8 cellular contexts compared by ENCODE assay signal in the genomic region with DNA sequence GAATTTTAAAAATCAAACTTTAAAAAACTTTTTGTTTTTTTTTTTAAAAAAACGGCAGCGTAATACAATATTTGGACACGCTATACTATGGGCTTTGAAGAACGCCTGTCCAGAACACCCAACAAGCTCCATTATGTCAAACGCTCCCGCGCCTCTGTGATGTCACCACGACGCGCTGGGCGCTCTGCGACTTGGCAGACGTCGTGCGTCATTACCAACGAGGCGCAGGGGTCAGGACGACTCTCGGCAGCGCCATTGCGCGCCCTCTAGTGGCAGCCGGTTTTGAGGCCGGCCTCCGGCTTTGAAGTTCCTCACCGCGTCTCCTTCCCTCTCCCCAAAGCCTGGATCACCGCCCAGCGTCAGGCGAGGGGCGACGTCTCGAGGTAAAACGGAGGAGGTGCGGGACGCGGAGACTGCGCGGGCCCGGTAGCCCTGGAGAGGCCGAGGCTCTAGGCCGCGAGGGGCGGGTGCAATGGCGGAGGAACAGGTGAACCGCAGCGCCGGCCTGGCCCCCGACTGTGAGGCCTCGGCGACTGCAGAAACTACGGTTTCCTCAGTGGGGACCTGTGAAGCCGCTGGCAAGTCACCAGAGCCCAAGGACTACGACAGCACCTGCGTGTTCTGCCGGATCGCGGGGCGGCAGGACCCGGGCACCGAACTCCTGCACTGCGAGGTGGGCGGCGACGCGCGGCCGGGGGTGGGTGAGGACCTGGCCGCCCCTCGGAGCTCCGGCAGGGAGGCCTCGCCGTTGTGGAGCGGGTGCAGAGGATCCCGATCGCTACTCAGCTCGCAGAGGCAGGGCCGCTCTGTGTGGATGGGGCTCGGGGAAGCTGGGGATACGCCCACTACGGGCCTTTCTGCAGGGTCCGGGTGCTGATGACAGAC.
A peak's percentile ranks its signal among the peaks of the same experiment; 100 is the strongest.
DNase-seq lines count a peak whose midpoint lies in the region; ATAC-seq and FAIRE-seq lines count a peak whose summit lies in the region.

A gene (plus strand): TSS at position 265 of the 885 bp plus-strand sequence. CDS start 208 bp downstream, at position 473.

- DNase-seq in AML-193 (lab: John Stamatoyannopoulos, UW) (peak; percentile 97 to 98), NCI-H446 (lab: John Stamatoyannopoulos, UW) (peak; percentile 87 to 96), cerebellar cortex (ENCODE audit: low spot score) (peak; percentile 98)
- peak; percentile 99 for DNase-seq in stimulated activated CD4-positive, alpha-beta T cell treated with anti-CD3 and anti-CD28 coated beads, Interleukin-12 subunit alpha, Interleukin-12 subunit beta, amount 100 ng/mL, for 4 hours

- FAIRE-seq in islet of Langerhans (lab: Jason Lieb, UNC): peak; percentile 36

- ATAC-seq in GM19035 (IDR thresholded peaks at IDR 0.05; ENCODE audit: unreplicated experiment) (peak; percentile 95), HG03354 (IDR thresholded peaks at IDR 0.05; ENCODE audit: poor library complexity, severe bottlenecking, unreplicated experiment) (peak; percentile 93)
- peak; percentile 93 to 95 for ATAC-seq in activated CD4-positive, CD25-positive, alpha-beta regulatory T cell treated with anti-CD3 and anti-CD28 coated beads, Interleukin-2, amount 50 U/mL, for 24 hours

Comparison
In these comparisons a context has a peak if more than half of its experiments do, and no peak if none do; other contexts are left out.
1. Peak in every context shown above with its lines: DNase-seq and ATAC-seq.